ENCODE assay signal across 8 cellular contexts in the genomic region with DNA sequence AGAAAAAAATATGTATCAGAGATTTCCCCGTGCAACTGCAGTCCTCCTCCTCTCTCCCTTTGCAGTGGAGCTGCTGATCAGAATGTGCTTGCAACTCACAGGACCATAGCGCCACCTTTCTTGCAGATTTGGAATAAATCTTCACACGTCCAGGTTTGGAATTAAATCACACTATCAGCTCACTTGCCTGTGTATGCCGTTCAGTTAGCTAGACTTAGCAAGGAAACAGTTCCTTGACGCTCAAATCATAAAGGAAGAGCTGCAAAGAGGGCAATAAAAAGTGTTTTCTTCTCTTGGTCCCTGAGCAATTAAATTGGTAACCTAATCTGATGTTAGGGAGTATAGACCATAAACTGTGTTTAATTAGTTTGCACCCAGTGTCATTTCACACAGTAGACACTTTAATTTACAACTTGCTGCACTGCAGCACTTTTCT.
DNase-seq lines count a peak whose midpoint lies in the region; ATAC-seq and TF ChIP-seq lines count a peak whose summit lies in the region.

No MANE protein-coding gene starts in this region.

- H3K4me1 Mint-ChIP-seq in endothelial cell (ENCODE audit: unreplicated experiment), result peaks cover 9% of the 10 kb centered on the region

- TF ChIP-seq CTCF in DND-41 (IDR thresholded peaks at IDR 0.05; ENCODE audit: borderline replicate concordance, extremely low read depth, low read length, poor library complexity, severe bottlenecking), result peak; percentile 72
- peak; percentile 82 for TF ChIP-seq CTCF in endothelial cell (IDR thresholded peaks at IDR 0.05; ENCODE audit: unreplicated experiment)

- H3K27me3 ChIP-seq in DND-41 (ENCODE audit: insufficient read depth, low read length, poor library complexity), result no peaks in the 10 kb centered on the region

- ATAC-seq in DND-41 (ENCODE audit: insufficient read depth, low read depth) (peak; percentile 61; the same call in 1 of the 3 replicates), GM21447 (IDR thresholded peaks at IDR 0.05; ENCODE audit: unreplicated experiment) (peak; percentile 50), GM21367 (IDR thresholded peaks at IDR 0.05; ENCODE audit: unreplicated experiment) (no peak)

- H4K20me1 ChIP-seq in DND-41 (ENCODE audit: insufficient read depth, low read length), result no peaks in the 10 kb centered on the region

- no peaks in the 10 kb centered on the region for H3K36me3 ChIP-seq in DND-41 (ENCODE audit: insufficient read depth, low read length)

- no peak overlapping the region for H3K27ac ChIP-seq in DND-41 (ENCODE audit: low read length)

- no peak overlapping the region for H3K4me3 Mint-ChIP-seq in endothelial cell (ENCODE audit: unreplicated experiment)

- no peaks in the 10 kb centered on the region for H3K9me3 ChIP-seq in DND-41 (ENCODE audit: insufficient read depth, low read length, severe bottlenecking)

- no peaks in the 10 kb centered on the region for H3K9me3 Mint-ChIP-seq in endothelial cell (ENCODE audit: unreplicated experiment)

- no peak overlapping the region for H3K27ac Mint-ChIP-seq in endothelial cell (ENCODE audit: unreplicated experiment)

- no peak overlapping the region for H3K4me2 ChIP-seq in DND-41 (ENCODE audit: insufficient read depth, low read length)

- no peak overlapping the region for H2AFZ ChIP-seq in DND-41 (ENCODE audit: low read depth, low read length)

- H3K4me3 ChIP-seq in DND-41 (ENCODE audit: low read depth in 1 of 2, low read length in 2 of 2), result no peak overlapping the region

- no peaks in the 10 kb centered on the region for H3K36me3 Mint-ChIP-seq in endothelial cell (ENCODE audit: low read depth, unreplicated experiment)

- no peaks in the 10 kb centered on the region for H3K27me3 Mint-ChIP-seq in endothelial cell (ENCODE audit: unreplicated experiment)

- DNase-seq in DND-41 (peak; percentile 27), NCI-H1092 (lab: John Stamatoyannopoulos, UW) (peak; percentile 82), SHP77 (lab: John Stamatoyannopoulos, UW) (peak; percentile 69 to 81), endothelial cell (ENCODE audit: low spot score) (peak; percentile 62), medulla oblongata (ENCODE audit: extremely low spot score) (peak; percentile 93), ureter (ENCODE audit: low spot score) (peak; percentile 46)

- no peaks in the 10 kb centered on the region for H3K4me1 ChIP-seq in DND-41 (ENCODE audit: insufficient read depth, low read length)

- no peak overlapping the region for H3K9ac ChIP-seq in DND-41 (ENCODE audit: low read depth, low read length)

- no peaks in the 10 kb centered on the region for H3K79me2 ChIP-seq in DND-41 (ENCODE audit: insufficient read depth, low read length)

Comparison
In these comparisons a context has a peak if more than half of its experiments do, and no peak if none do; other contexts are left out.
1. DNase-seq: peak in every context shown above with its lines; median percentile 93 in medulla oblongata; 82 in NCI-H1092; 75 in SHP77; 62 in endothelial cell; 46 in ureter; 27 in DND-41.